ENCODE assay signal across 21 cellular contexts in genomic region chr10:119444866-119445265, GRCh38.
DNase-seq lines count a peak whose midpoint lies in the region; ATAC-seq, FAIRE-seq and TF ChIP-seq lines count a peak whose summit lies in the region.
"Had no signal": no experiment of that assay in that cellular context is flagged by ENCODE, and none has a peak within 500 bp of the region (broad histone marks: within the 10 kb centered on the region; RNA-seq: fewer than 3 reads in every experiment).

No MANE protein-coding gene starts in this region.

- H3K9me3 Mint-ChIP-seq in activated T-cell treated with anti-CD3 and anti-CD28 coated beads, Interleukin-2, amount 50 U/mL, for 72 hours = no peaks in the 10 kb centered on the region
- no peaks in the 10 kb centered on the region for H3K9me3 Mint-ChIP-seq in natural killer cell treated with Interleukin-12 subunit alpha and Interleukin-12 subunit beta and Interleukin-15 and Interleukin-18, amount 100 ng/mL, for 72 hours
- H3K9me3 Mint-ChIP-seq: activated T-cell treated with anti-CD3 and anti-CD28 coated beads, Interleukin-2, amount 50 U/mL, for 4 hours; brain; CD4-positive, alpha-beta memory T cell; GM23338; T-cell had no signal

- no peak overlapping the region for H3K27ac Mint-ChIP-seq in activated T-cell treated with anti-CD3 and anti-CD28 coated beads, Interleukin-2, amount 50 U/mL, for 72 hours
- H3K27ac Mint-ChIP-seq in natural killer cell treated with Interleukin-12 subunit alpha and Interleukin-12 subunit beta and Interleukin-15 and Interleukin-18, amount 100 ng/mL, for 72 hours = no peak overlapping the region
- H3K27ac Mint-ChIP-seq: activated CD8-positive, alpha-beta memory T cell treated with anti-CD3 and anti-CD28 coated beads, Interleukin-2, amount 10 ng/mL, durations not matched to agents 7 days and 5 days; GM23338; T-cell had no signal

- TF ChIP-seq EP300 in GM12878 (IDR thresholded peaks at IDR 0.05; ENCODE audit: borderline replicate concordance in 1 of 2, control insufficient read depth in 1 of 2, low read depth in 2 of 2, low read length in 2 of 2) = no peak

- no peaks in the 10 kb centered on the region for H4K20me1 ChIP-seq in GM12878 (ENCODE audit: control insufficient read depth, insufficient read depth)

- H3K27me3 Mint-ChIP-seq in activated T-cell treated with anti-CD3 and anti-CD28 coated beads, Interleukin-2, amount 50 U/mL, for 72 hours (ENCODE audit: low read depth) = no peaks in the 10 kb centered on the region
- H3K27me3 Mint-ChIP-seq in natural killer cell treated with Interleukin-12 subunit alpha and Interleukin-12 subunit beta and Interleukin-15 and Interleukin-18, amount 100 ng/mL, for 72 hours = no peaks in the 10 kb centered on the region
- H3K27me3 Mint-ChIP-seq: activated CD8-positive, alpha-beta memory T cell treated with anti-CD3 and anti-CD28 coated beads, Interleukin-2, amount 10 ng/mL, durations not matched to agents 7 days and 5 days; CD4-positive, alpha-beta memory T cell; T-cell had no signal

- no peak overlapping the region for H3K27ac ChIP-seq in GM12878 (ENCODE audit: control insufficient read depth, insufficient read depth)
- no peak overlapping the region for H3K27ac ChIP-seq in colonic mucosa
- H3K27ac ChIP-seq: left lung, SJSA1 had no signal

- WGBS in GM12878 (ENCODE audit: insufficient coverage, insufficient replicate concordance, low lambda C conversion rate, missing lambda C conversion rate) = 78% methylated on average over 10 of the region's 10 CpGs

- in situ Hi-C loops in GM12878 (cut with MboI) = no loop called here

- TF ChIP-seq RAD21 in GM12878 (IDR thresholded peaks at IDR 0.05; ENCODE audit: insufficient read depth, low read depth, low read length) = no peak

- H3K4me3 Mint-ChIP-seq in activated T-cell treated with anti-CD3 and anti-CD28 coated beads, Interleukin-2, amount 50 U/mL, for 72 hours = no peak overlapping the region
- H3K4me3 Mint-ChIP-seq in natural killer cell treated with Interleukin-12 subunit alpha and Interleukin-12 subunit beta and Interleukin-15 and Interleukin-18, amount 100 ng/mL, for 72 hours = no peak overlapping the region
- H3K4me3 Mint-ChIP-seq: activated CD8-positive, alpha-beta memory T cell treated with anti-CD3 and anti-CD28 coated beads, Interleukin-2, amount 10 ng/mL, durations not matched to agents 7 days and 5 days; activated T-cell treated with anti-CD3 and anti-CD28 coated beads, Interleukin-2, amount 50 U/mL, for 4 hours; brain; CD4-positive, alpha-beta memory T cell; GM23338; T-cell had no signal

- POLR2A ChIA-PET in GM12878 (lab: Charles Lee) = interaction anchor here (0.6 kb wide), 1 partner anchor 89 kb away, joined by 3 read pairs; no protein-coding TSS in a partner anchor

- H3K36me3 ChIP-seq in GM12878 (ENCODE audit: control insufficient read depth in 2 of 2, insufficient read depth in 2 of 2, low read length in 1 of 2) = peaks cover 0 to 6% of the 10 kb centered on the region in 2 experiments; a peak in 1 of 4 replicates
- H3K36me3 ChIP-seq in colonic mucosa = no peaks in the 10 kb centered on the region
- H3K36me3 ChIP-seq: gastrocnemius medialis had no signal

- RAD21 ChIA-PET in GM12878 (lab: Charles Lee; ENCODE audit: unreplicated experiment) = interaction anchor here (0.7 to 3.8 kb wide), 9 partner anchors 43 to 255 kb away, joined by 3 to 42 read pairs (median 5); partner anchors contain the start of gene GRK5

- BruUV-seq in GM12878 (replicated peaks; lab: Mats Ljungman, UMichigan) = no TSS peak

- CTCF ChIA-PET in GM12878 (lab: Yijun Ruan, JAX) = interaction anchor here (0.6 to 6.5 kb wide), 35 partner anchors 12 to 415 kb away, joined by 3 to 89 read pairs (median 4); partner anchors contain the start of genes GRK5, NANOS1 and RGS10

- H3K4me3 ChIP-seq in GM12878 (no peak overlapping the region), colonic mucosa (no peak overlapping the region)
- H3K4me3 ChIP-seq: gastrocnemius medialis, GM23338, left lung, SJSA1, stomach had no signal

- ATAC-seq in activated T-cell treated with anti-CD3 and anti-CD28 coated beads, Interleukin-2, amount 50 U/mL, for 72 hours (replicated peaks in 1 of 2) = peak; percentile 7 to 12
- ATAC-seq in GM21515 (IDR thresholded peaks at IDR 0.05; ENCODE audit: unreplicated experiment) (peak; percentile 12), GM12878 (peak; percentile 9; the same call in 2 of the 3 replicates), HG03457 (IDR thresholded peaks at IDR 0.05; ENCODE audit: unreplicated experiment) (no peak)
- no peak for ATAC-seq in natural killer cell treated with Interleukin-12 subunit alpha and Interleukin-12 subunit beta and Interleukin-15 and Interleukin-18, amount 100 ng/mL, for 72 hours

- H3K9ac ChIP-seq in GM12878 (ENCODE audit: control insufficient read depth, insufficient read depth, low read length) (no peak overlapping the region), colonic mucosa (ENCODE audit: low read depth in 2 of 2, low read length in 2 of 2) (no peak overlapping the region)

- H3K36me3 Mint-ChIP-seq in activated T-cell treated with anti-CD3 and anti-CD28 coated beads, Interleukin-2, amount 50 U/mL, for 72 hours (ENCODE audit: insufficient read depth in 2 of 2) = no peaks in the 10 kb centered on the region
- no peaks in the 10 kb centered on the region for H3K36me3 Mint-ChIP-seq in natural killer cell treated with Interleukin-12 subunit alpha and Interleukin-12 subunit beta and Interleukin-15 and Interleukin-18, amount 100 ng/mL, for 72 hours
- H3K36me3 Mint-ChIP-seq: brain had no signal

- SMC1A ChIA-PET in GM12878 (lab: Charles Lee; ENCODE audit: uncharacterized antibody, unreplicated experiment) = interaction anchor here (0.9 to 3.9 kb wide), 11 partner anchors 12 to 246 kb away, joined by 3 to 27 read pairs (median 4); partner anchors contain the start of gene GRK5

- no peak for FAIRE-seq in GM12878 (lab: Jason Lieb, UNC)
- FAIRE-seq: A204.1, HTR-8/SVneo had no signal

- DNase-seq in activated T-cell treated with anti-CD3 and anti-CD28 coated beads, Interleukin-2, amount 50 U/mL, for 72 hours = no peak
- DNase-seq in activated T-cell treated with anti-CD3 and anti-CD28 coated beads, Interleukin-2, amount 50 U/mL, for 48 hours = no peak
- no peak for DNase-seq in GM12878 (ENCODE audit: low read depth, low spot score)
- DNase-seq in natural killer cell treated with Interleukin-12 subunit alpha and Interleukin-12 subunit beta and Interleukin-15 and Interleukin-18, amount 100 ng/mL, for 72 hours (ENCODE audit: low spot score) = peak; percentile 39
- no peak for DNase-seq in foreskin melanocyte
- no peak for DNase-seq in colonic mucosa
- DNase-seq: NCI-H2081 treated with DMSO at 0.1 percent for 48 hours had no signal

- H3K27me3 ChIP-seq in GM12878 (replicated peaks in 1 of 2; ENCODE audit: control insufficient read depth in 2 of 2, insufficient read depth in 2 of 2, low read length in 1 of 2) = no peaks in the 10 kb centered on the region
- no peaks in the 10 kb centered on the region for H3K27me3 ChIP-seq in colonic mucosa
- H3K27me3 ChIP-seq: gastrocnemius medialis, left lung, SJSA1, stomach had no signal

- TF ChIP-seq CTCF in GM12878 (IDR thresholded peaks at IDR 0.05 in 2 of 3, conservative IDR thresholded peaks at IDR 0.05 in 1 of 3; ENCODE audit: control insufficient read depth in 2 of 3, extremely low read depth in 1 of 3, insufficient read depth in 1 of 3, low read depth in 3 of 3, low read length in 3 of 3) (no peak), colonic mucosa (IDR thresholded peaks at IDR 0.05) (no peak)

- TF ChIP-seq POLR2A in GM12878 (IDR thresholded peaks at IDR 0.05; ENCODE audit: low read depth, low read length) = no peak

- no peaks in the 10 kb centered on the region for H3K9me3 ChIP-seq in GM12878 (replicated peaks; ENCODE audit: control insufficient read depth, insufficient read depth, low read length)
- no peaks in the 10 kb centered on the region for H3K9me3 ChIP-seq in colonic mucosa
- H3K9me3 ChIP-seq: gastrocnemius medialis, left lung, SJSA1, stomach had no signal

- H3K4me1 ChIP-seq in GM12878 (ENCODE audit: control insufficient read depth, insufficient read depth, low read length) (peaks cover 11% of the 10 kb centered on the region), colonic mucosa (no peaks in the 10 kb centered on the region)

- H3K4me2 ChIP-seq in GM12878 (ENCODE audit: control insufficient read depth, insufficient read depth) = no peak overlapping the region
- H3K4me2 ChIP-seq: GM23338 had no signal

- no peak overlapping the region for H2AFZ ChIP-seq in GM12878 (ENCODE audit: control insufficient read depth, low read depth, low read length)

- H3K4me1 Mint-ChIP-seq in activated T-cell treated with anti-CD3 and anti-CD28 coated beads, Interleukin-2, amount 50 U/mL, for 72 hours (ENCODE audit: low read depth) = peaks cover 7% of the 10 kb centered on the region
- H3K4me1 Mint-ChIP-seq in natural killer cell treated with Interleukin-12 subunit alpha and Interleukin-12 subunit beta and Interleukin-15 and Interleukin-18, amount 100 ng/mL, for 72 hours (ENCODE audit: low read depth in 2 of 2) = peaks cover 4 to 7% of the 10 kb centered on the region in 2 donors

- no peaks in the 10 kb centered on the region for H3K79me2 ChIP-seq in GM12878 (ENCODE audit: control insufficient read depth, insufficient read depth, low read length)

- intact Hi-C loops in GM12878 (cut with micrococcal nuclease; ENCODE audit: unreplicated experiment) = loop anchor here (1.0 to 5.0 kb wide), 4 partner anchors 44 to 246 kb away; partner anchors contain the start of gene RGS10
- intact Hi-C loops in colonic mucosa (cut with DNase I) = loop anchor here (2.0 kb wide), 1 partner anchor 246 kb away; no protein-coding TSS in a partner anchor

TF ChIP-seq in GM12878, 131 proteins besides CTCF, POLR2A, EP300 and RAD21 (continues in another document):
- TF ChIP-seq BHLHE40 (IDR thresholded peaks at IDR 0.05; ENCODE audit: borderline replicate concordance in 1 of 2, low read depth in 2 of 2, low read length in 1 of 2) (no peak), DPF2 (IDR thresholded peaks at IDR 0.05) (no peak)

Comparison
In these comparisons a context has a peak if more than half of its experiments do, and no peak if none do; other contexts are left out.
1. ATAC-seq: peak in activated T-cell treated with anti-CD3 and anti-CD28 coated beads, Interleukin-2, amount 50 U/mL, for 72 hours (2 of 2), GM21515 (single experiment) and GM12878 (single experiment); none in natural killer cell treated with Interleukin-12 subunit alpha and Interleukin-12 subunit beta and Interleukin-15 and Interleukin-18, amount 100 ng/mL, for 72 hours (0 of 2) and HG03457 (single experiment).